16 cellular contexts compared by ENCODE assay signal in the genomic region with DNA sequence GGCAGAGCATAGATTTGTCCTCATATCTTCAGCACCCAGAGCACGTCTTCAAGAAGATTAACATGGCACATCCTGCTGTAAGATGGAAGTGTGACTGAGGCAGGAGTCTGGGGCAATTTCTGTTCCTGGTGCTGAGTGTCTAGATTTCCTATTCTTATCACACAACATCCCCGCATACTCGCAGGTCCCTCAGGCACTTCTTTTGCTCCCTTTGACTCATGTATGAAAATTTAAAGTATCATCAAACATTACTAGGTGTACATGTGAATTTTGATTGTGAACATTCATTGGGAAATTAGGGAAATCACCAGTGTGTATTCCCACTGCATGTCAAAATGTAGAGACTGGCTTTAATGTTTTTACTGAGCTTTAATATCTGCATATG.
"Had no signal": no experiment of that assay in that cellular context is flagged by ENCODE, and none has a peak within 500 bp of the region (broad histone marks: within the 10 kb centered on the region; RNA-seq: fewer than 3 reads in every experiment).

No MANE protein-coding gene starts in this region.

- H3K27me3 Mint-ChIP-seq: type B pancreatic cell had no signal

- H3K9me3 ChIP-seq: left lung, neutrophil, spleen had no signal

- DNase-seq: activated CD4-positive, alpha-beta T cell treated with anti-CD3 and anti-CD28 coated beads, Interleukin-2, amount 50 U/mL, for 4 hours; activated effector memory CD4-positive, alpha-beta T cell treated with Interleukin-2 at 50 U/mL for 16 hours; activated T-cell treated with anti-CD3 and anti-CD28 coated beads, Interleukin-2, amount 50 U/mL, for 24 hours; amniotic stem cell; dorsolateral prefrontal cortex; foreskin melanocyte; left lung; posterior cingulate gyrus; spleen; stimulated activated CD4-positive, alpha-beta T cell treated with anti-CD3 and anti-CD28 coated beads, Interleukin-1b, Interleukin-23, amount 100 ng/mL, for 48 hours; substantia nigra; T-helper 2 cell had no signal

- H3K4me3 ChIP-seq: dorsolateral prefrontal cortex, left lung, spleen had no signal

- H3K36me3 ChIP-seq: left lung, neutrophil, spleen had no signal

- H3K4me1 Mint-ChIP-seq: activated naive CD4-positive, alpha-beta T cell treated with anti-CD3 and anti-CD28 coated beads, Interleukin-2, amount 50 U/mL, for 24 hours; stimulated activated memory B cell treated with anti-CD40 and anti-IgM and Interleukin-4, amounts not matched to agents 10 μg/mL and 1 μg/mL and 100 μg/mL, for 72 hours had no signal

- H3K27me3 ChIP-seq: left lung, neutrophil had no signal

- H3K27ac ChIP-seq: dorsolateral prefrontal cortex, left lung, neutrophil, spleen had no signal

- ATAC-seq: left lung; stimulated activated memory B cell treated with anti-CD40 and anti-IgM and Interleukin-4, amounts not matched to agents 10 μg/mL and 1 μg/mL and 100 μg/mL, for 72 hours had no signal

- H3K4me3 Mint-ChIP-seq: activated naive CD4-positive, alpha-beta T cell treated with anti-CD3 and anti-CD28 coated beads, Interleukin-2, amount 50 U/mL, for 24 hours; activated T-cell treated with anti-CD3 and anti-CD28 coated beads, Interleukin-2, amount 50 U/mL, for 24 hours; stimulated activated memory B cell treated with anti-CD40 and anti-IgM and Interleukin-4, amounts not matched to agents 10 μg/mL and 1 μg/mL and 100 μg/mL, for 72 hours; type B pancreatic cell had no signal

- H3K9me3 Mint-ChIP-seq: activated naive CD4-positive, alpha-beta T cell treated with anti-CD3 and anti-CD28 coated beads, Interleukin-2, amount 50 U/mL, for 24 hours; activated T-cell treated with anti-CD3 and anti-CD28 coated beads, Interleukin-2, amount 50 U/mL, for 24 hours; stimulated activated memory B cell treated with anti-CD40 and anti-IgM and Interleukin-4, amounts not matched to agents 10 μg/mL and 1 μg/mL and 100 μg/mL, for 72 hours had no signal

- H3K27ac Mint-ChIP-seq: activated naive CD4-positive, alpha-beta T cell treated with anti-CD3 and anti-CD28 coated beads, Interleukin-2, amount 50 U/mL, for 24 hours; activated T-cell treated with anti-CD3 and anti-CD28 coated beads, Interleukin-2, amount 50 U/mL, for 24 hours; stimulated activated memory B cell treated with anti-CD40 and anti-IgM and Interleukin-4, amounts not matched to agents 10 μg/mL and 1 μg/mL and 100 μg/mL, for 72 hours; type B pancreatic cell had no signal

- H3K36me3 Mint-ChIP-seq: activated naive CD4-positive, alpha-beta T cell treated with anti-CD3 and anti-CD28 coated beads, Interleukin-2, amount 50 U/mL, for 24 hours; stimulated activated memory B cell treated with anti-CD40 and anti-IgM and Interleukin-4, amounts not matched to agents 10 μg/mL and 1 μg/mL and 100 μg/mL, for 72 hours had no signal
